In genomic region chr1:158024737-158025136, GRCh38 we compare ENCODE assay signal across 16 cellular contexts. TPM values are rescaled to one million over a fixed set of nuclear protein-coding genes. Genes with fewer than 3 reads are reported as not detected.
DNase-seq lines count a peak whose midpoint lies in the region; ATAC-seq and TF ChIP-seq lines count a peak whose summit lies in the region.
"Had no signal": no experiment of that assay in that cellular context is flagged by ENCODE, and none has a peak within 500 bp of the region (broad histone marks: within the 10 kb centered on the region; RNA-seq: fewer than 3 reads in every experiment).

No MANE protein-coding gene starts in this region.

- H3K27ac ChIP-seq in HUES48 (ENCODE audit: low read depth, low read length): no peak overlapping the region
- H3K27ac ChIP-seq in mesendoderm (ENCODE audit: low read depth, low read length): no peak overlapping the region
- H3K27ac ChIP-seq in subcutaneous abdominal adipose tissue (ENCODE audit: low read depth, low read length): peak overlapping the region; percentile 75
- no peak overlapping the region for H3K27ac ChIP-seq in caudate nucleus (ENCODE audit: low read depth, low read length)

- H2BK5ac ChIP-seq in mesendoderm (ENCODE audit: low read length): no peak overlapping the region

- no peak overlapping the region for H3K23ac ChIP-seq in mesendoderm (ENCODE audit: low read length)

- no CpG with 5 or more reads among the region's 7 CpGs for WGBS in mesendoderm (ENCODE audit: extremely low coverage, insufficient coverage, low lambda C conversion rate)

- no peak overlapping the region for H3K4me2 ChIP-seq in mesendoderm (ENCODE audit: low read length)

- H3K9me3 ChIP-seq in HUES48 (ENCODE audit: control insufficient read depth, insufficient read depth, low read length): no peaks in the 10 kb centered on the region
- H3K9me3 ChIP-seq in subcutaneous abdominal adipose tissue (ENCODE audit: control insufficient read depth in 5 of 5, low read length in 5 of 5): no peaks in the 10 kb centered on the region

- H3K79me2 ChIP-seq in mesendoderm (ENCODE audit: control insufficient read depth, insufficient read depth, low read length): peaks cover 26% of the 10 kb centered on the region

- H3K36me3 Mint-ChIP-seq in brain: peaks cover 5% of the 10 kb centered on the region
- no peaks in the 10 kb centered on the region for H3K36me3 Mint-ChIP-seq in activated T-helper 17 cell treated with anti-CD3 and anti-CD28 coated beads, Interleukin-2, amount 50 U/mL, for 72 hours (ENCODE audit: low read depth)

- H3K36me3 ChIP-seq in HUES48 (ENCODE audit: control insufficient read depth, insufficient read depth, low read length) (0 out of 2 replicates have a peak, but pooled peaks cover 3% of the 10 kb centered on the region), mesendoderm (ENCODE audit: control insufficient read depth, insufficient read depth, low read length) (no peaks in the 10 kb centered on the region), subcutaneous abdominal adipose tissue (ENCODE audit: control insufficient read depth in 5 of 5, insufficient read depth in 5 of 5, low read length in 5 of 5) (peaks cover 0 to 2% (median 0%) of the 10 kb centered on the region in 5 donors)

- H3K27ac Mint-ChIP-seq in brain: peak overlapping the region in 4 of 5 experiments; percentile 21 to 72 (median 58)
- H3K27ac Mint-ChIP-seq in activated T-helper 17 cell treated with anti-CD3 and anti-CD28 coated beads, Interleukin-2, amount 50 U/mL, for 72 hours: no peak overlapping the region

- no peak for TF ChIP-seq CTCF in brain (conservative IDR thresholded peaks at IDR 0.05)

- H3K18ac ChIP-seq in mesendoderm (ENCODE audit: low read length): peak overlapping the region; percentile 34

- H3K56ac ChIP-seq in mesendoderm (ENCODE audit: low read length): peak overlapping the region; percentile 57

- peak overlapping the region; percentile 84 for H4K5ac ChIP-seq in mesendoderm (ENCODE audit: low read length)

- H2BK120ac ChIP-seq in mesendoderm (ENCODE audit: low read depth, low read length): no peak overlapping the region

- H3K27me3 ChIP-seq in HUES48 (ENCODE audit: control insufficient read depth, insufficient read depth, low read length) (no peaks in the 10 kb centered on the region), mesendoderm (ENCODE audit: insufficient read depth, low read length, poor library complexity) (no peaks in the 10 kb centered on the region), subcutaneous abdominal adipose tissue (ENCODE audit: control insufficient read depth in 5 of 5, insufficient read depth in 4 of 5, low read length in 5 of 5) (no peaks in the 10 kb centered on the region)

- DNase-seq in mesendoderm (no peak), HK-2 (ENCODE audit: unreplicated experiment) (no peak), epidermal melanocyte (ENCODE audit: insufficient read length, low spot score) (no peak), caudate nucleus (lab: John Stamatoyannopoulos, UW) (no peak)
- DNase-seq: activated CD8-positive, alpha-beta memory T cell treated with anti-CD3 and anti-CD28 coated beads, Interleukin-2, amount 50 U/mL, for 48 hours; activated naive CD4-positive, alpha-beta T cell treated with anti-CD3 and anti-CD28 coated beads, Interleukin-2, amount 50 U/mL, for 16 hours; AML-193; GF-D8; Kasumi-1; NCI-H524 had no signal

- H3K4ac ChIP-seq in mesendoderm (ENCODE audit: low read depth, low read length): no peak overlapping the region

- no peak for ATAC-seq in activated T-helper 17 cell treated with anti-CD3 and anti-CD28 coated beads, Interleukin-2, amount 50 U/mL, for 72 hours (replicated peaks)

- H3K4me1 ChIP-seq in HUES48 (ENCODE audit: control insufficient read depth, insufficient read depth, low read length) (peaks cover 43% of the 10 kb centered on the region), mesendoderm (ENCODE audit: control insufficient read depth, low read depth, low read length) (peaks cover 19% of the 10 kb centered on the region), subcutaneous abdominal adipose tissue (ENCODE audit: control insufficient read depth in 5 of 5, insufficient read depth in 5 of 5, low read length in 5 of 5) (peaks cover 16 to 74% (median 65%) of the 10 kb centered on the region in 5 donors)

- H3K4me3 ChIP-seq in HUES48 (ENCODE audit: low read depth, low read length): no peak overlapping the region
- no peak overlapping the region for H3K4me3 ChIP-seq in mesendoderm (ENCODE audit: low read length)
- H3K4me3 ChIP-seq in subcutaneous abdominal adipose tissue (ENCODE audit: low read depth in 1 of 5, low read length in 5 of 5): no peak overlapping the region

- peak overlapping the region; percentile 36; the same call in 1 of the 2 replicates for H3K9ac ChIP-seq in HUES48 (ENCODE audit: low read depth, low read length)
- H3K9ac ChIP-seq in mesendoderm (ENCODE audit: low read length): peak overlapping the region; percentile 27
- peak overlapping the region in 1 of 5 donors; percentile 63 for H3K9ac ChIP-seq in subcutaneous abdominal adipose tissue (ENCODE audit: low read length in 5 of 5)

- peaks cover 76% of the 10 kb centered on the region for H3K4me1 Mint-ChIP-seq in brain
- no peaks in the 10 kb centered on the region for H3K4me1 Mint-ChIP-seq in activated T-helper 17 cell treated with anti-CD3 and anti-CD28 coated beads, Interleukin-2, amount 50 U/mL, for 72 hours
- H3K4me1 Mint-ChIP-seq: central memory CD8-positive, alpha-beta T cell had no signal

- H3K4me3 Mint-ChIP-seq in brain: no peak overlapping the region
- H3K4me3 Mint-ChIP-seq in activated T-helper 17 cell treated with anti-CD3 and anti-CD28 coated beads, Interleukin-2, amount 50 U/mL, for 72 hours: no peak overlapping the region
- H3K4me3 Mint-ChIP-seq: central memory CD8-positive, alpha-beta T cell had no signal

- peaks cover 21% of the 10 kb centered on the region for H3K79me1 ChIP-seq in mesendoderm (ENCODE audit: low read length)

- H3K27me3 Mint-ChIP-seq in brain: peaks cover 3% of the 10 kb centered on the region
- H3K27me3 Mint-ChIP-seq in activated T-helper 17 cell treated with anti-CD3 and anti-CD28 coated beads, Interleukin-2, amount 50 U/mL, for 72 hours: peaks cover 15% of the 10 kb centered on the region
- H3K27me3 Mint-ChIP-seq: progenitor cell of endocrine pancreas had no signal

- H3K9me3 Mint-ChIP-seq in brain: no peaks in the 10 kb centered on the region
- H3K9me3 Mint-ChIP-seq in activated T-helper 17 cell treated with anti-CD3 and anti-CD28 coated beads, Interleukin-2, amount 50 U/mL, for 72 hours: no peaks in the 10 kb centered on the region
- H3K9me3 Mint-ChIP-seq: central memory CD8-positive, alpha-beta T cell had no signal

- no peak overlapping the region for H2BK15ac ChIP-seq in mesendoderm (replicated peaks; ENCODE audit: low read depth)

- H2AK5ac ChIP-seq in mesendoderm (ENCODE audit: low read length): peak overlapping the region; percentile 10

- no peak overlapping the region for H4K8ac ChIP-seq in mesendoderm (ENCODE audit: low read depth, low read length)

RNA-seq across cellular contexts. Expression of gene KIRREL1, which starts 31.3 kb away (rescaled TPM):
- 4.0 TPM for polyA plus RNA-seq in brain (ENCODE audit: insufficient read depth, low read depth, low replicate concordance)
- polyA plus RNA-seq in mesendoderm (2013, experiment 1 of 2): 19.9 TPM
- polyA plus RNA-seq in mesendoderm (2013, experiment 2 of 2): 19.5 TPM
- under 1 TPM in 1 of 2 donors, not detected in 1; 0.08 TPM for total RNA-seq in activated T-helper 17 cell treated with anti-CD3 and anti-CD28 coated beads, Interleukin-2, amount 50 U/mL, for 72 hours
